In genomic region chr5:17216974-17217325, GRCh38 we compare ENCODE assay signal across 8 cellular contexts. TPM values are rescaled to one million over a fixed set of nuclear protein-coding genes. Genes with fewer than 3 reads are reported as not detected.
DNase-seq lines count a peak whose midpoint lies in the region; ATAC-seq, FAIRE-seq and TF ChIP-seq lines count a peak whose summit lies in the region.

No MANE protein-coding gene starts in this region.

- 0 out of 2 replicates have a peak overlapping the region, but pooled peaks have one; percentile 13 for H3K9ac ChIP-seq in HUES48 (ENCODE audit: low read depth, low read length)
- H3K9ac ChIP-seq in kidney (ENCODE audit: low read length in 2 of 2) = no peak overlapping the region

- peaks cover 5% of the 10 kb centered on the region; the same call in 1 of the 2 replicates for H3K27me3 ChIP-seq in BE2C
- no peaks in the 10 kb centered on the region for H3K27me3 ChIP-seq in HUES48 (ENCODE audit: control insufficient read depth, insufficient read depth, low read length)
- H3K27me3 ChIP-seq in suprapubic skin = peaks cover 19% of the 10 kb centered on the region

- H3K4me3 ChIP-seq in BE2C (ENCODE audit: low read depth, low read length) (peak overlapping the region; percentile 63), HUES48 (ENCODE audit: low read depth, low read length) (peak overlapping the region; percentile 72), kidney (ENCODE audit: low read length in 2 of 2) (no peak overlapping the region), suprapubic skin (peak overlapping the region; percentile 59)

- no peak for TF ChIP-seq CTCF in BE2C (IDR thresholded peaks at IDR 0.05; ENCODE audit: low read depth, low read length)
- TF ChIP-seq CTCF in kidney (IDR thresholded peaks at IDR 0.05; ENCODE audit: borderline replicate concordance, extremely low read depth, insufficient read depth) = no peak
- no peak for TF ChIP-seq CTCF in suprapubic skin (IDR thresholded peaks at IDR 0.05)

- ATAC-seq in GM21723 (IDR thresholded peaks at IDR 0.05; ENCODE audit: unreplicated experiment) = no peak

- FAIRE-seq in kidney (lab: Jason Lieb, UNC) = no peak

- H3K9me3 ChIP-seq in BE2C = no peaks in the 10 kb centered on the region
- H3K9me3 ChIP-seq in HUES48 (ENCODE audit: control insufficient read depth, insufficient read depth, low read length) = no peaks in the 10 kb centered on the region
- no peaks in the 10 kb centered on the region for H3K9me3 ChIP-seq in kidney (ENCODE audit: control insufficient read depth in 1 of 2, low read length in 2 of 2)
- no peaks in the 10 kb centered on the region for H3K9me3 ChIP-seq in suprapubic skin

- H3K4me1 ChIP-seq in BE2C (peaks cover 10% of the 10 kb centered on the region), HUES48 (ENCODE audit: control insufficient read depth, insufficient read depth, low read length) (peaks cover 58% of the 10 kb centered on the region), kidney (ENCODE audit: control insufficient read depth in 1 of 2, insufficient read depth in 1 of 2, low read depth in 1 of 2, low read length in 2 of 2) (peaks cover 0 to 4% of the 10 kb centered on the region in 2 donors), suprapubic skin (peaks cover 36% of the 10 kb centered on the region)

- DNase-seq in BE2C (peak; percentile 71), kidney (peak; percentile 89), suprapubic skin (ENCODE audit: low spot score in 2 of 2) (peak in 1 of 2 donors; percentile 78), NCI-H2227 (lab: John Stamatoyannopoulos, UW; ENCODE audit: unreplicated experiment) (no peak), NCI-H1436 treated with DMSO at 0.1 percent for 48 hours (lab: John Stamatoyannopoulos, UW) (no peak)

- no peak for TF ChIP-seq EP300 in suprapubic skin (IDR thresholded peaks at IDR 0.05)

- H3K27ac ChIP-seq in HUES48 (ENCODE audit: low read depth, low read length) (peak overlapping the region; percentile 32), angular gyrus (ENCODE audit: low read depth, low read length) (peak overlapping the region; percentile 49), kidney (ENCODE audit: low read depth in 2 of 2, low read length in 2 of 2) (no peak overlapping the region), suprapubic skin (no peak overlapping the region)

- no peak for TF ChIP-seq POLR2A in suprapubic skin (IDR thresholded peaks at IDR 0.05)

- 4% methylated on average over 14 of the region's 14 CpGs for WGBS in suprapubic skin

- intact Hi-C loops in kidney (cut with DNase I) = loop anchor here (10.0 kb wide), 1 partner anchor 1098 kb away; no protein-coding TSS in a partner anchor

- H3K36me3 ChIP-seq in BE2C (peaks cover 1% of the 10 kb centered on the region), HUES48 (ENCODE audit: control insufficient read depth, insufficient read depth, low read length) (peaks cover 14% of the 10 kb centered on the region), kidney (ENCODE audit: control insufficient read depth in 1 of 2, insufficient read depth in 2 of 2, low read length in 2 of 2) (no peaks in the 10 kb centered on the region), suprapubic skin (no peaks in the 10 kb centered on the region)

RNA-seq across cellular contexts. Expression of gene BASP1, which starts 0.5 kb away (rescaled TPM):
- 319 TPM for polyA plus RNA-seq in BE2C (2012; ENCODE audit: insufficient read depth, insufficient read length, low read depth)
- total RNA-seq in kidney (12.5 TPM), suprapubic skin (10 to 100 TPM; 20.7 to 31.9 (median 26.2) TPM)
- 5.1 TPM for polyA plus RNA-seq in kidney (ENCODE audit: insufficient read depth, low read depth, low replicate concordance)

Comparison
In these comparisons a context has a peak if more than half of its experiments do, and no peak if none do; other contexts are left out.
1. DNase-seq: peak in BE2C (single experiment) and kidney (single experiment); none in NCI-H2227 (single experiment) and NCI-H1436 treated with DMSO at 0.1 percent for 48 hours (single experiment).
2. H3K4me3 ChIP-seq: peak in BE2C (single experiment), HUES48 (single experiment) and suprapubic skin (single experiment); none in kidney (0 of 2).
3. H3K27ac ChIP-seq: peak in HUES48 (single experiment) and angular gyrus (single experiment); none in kidney (0 of 2) and suprapubic skin (single experiment).